Comparison of ENCODE assay signal across 13 cellular contexts in genomic region chr2:236572482-236572881, GRCh38. TPM values are rescaled to one million over a fixed set of nuclear protein-coding genes. Genes with fewer than 3 reads are reported as not detected.
DNase-seq lines count a peak whose midpoint lies in the region; ATAC-seq, FAIRE-seq and TF ChIP-seq lines count a peak whose summit lies in the region.
"Had no signal": no experiment of that assay in that cellular context is flagged by ENCODE, and none has a peak within 500 bp of the region (broad histone marks: within the 10 kb centered on the region; RNA-seq: fewer than 3 reads in every experiment).

No MANE protein-coding gene starts in this region.

- H3K27ac ChIP-seq in heart left ventricle, result peak overlapping the region in 11 of 12 donors; percentile 9 to 98 (median 91)
- H3K27ac ChIP-seq in pancreas, result peak overlapping the region in 2 of 4 donors; percentile 66 to 82

- no peak overlapping the region for H3K4me3 Mint-ChIP-seq in WTC11
- H3K4me3 Mint-ChIP-seq: activated CD8-positive, alpha-beta T cell treated with anti-CD3 and anti-CD28 coated beads, Interleukin-2, amount 10 ng/mL, durations not matched to agents 7 days and 5 days; activated naive CD8-positive, alpha-beta T cell treated with anti-CD3 and anti-CD28 coated beads, Interleukin-2, amount 10 ng/mL, durations not matched to agents 7 days and 5 days; naive thymus-derived CD8-positive, alpha-beta T cell; T-helper 17 cell had no signal

- no peaks in the 10 kb centered on the region for H3K9me3 ChIP-seq in heart left ventricle
- no peaks in the 10 kb centered on the region for H3K9me3 ChIP-seq in pancreas

- H3K36me3 Mint-ChIP-seq in WTC11, result no peaks in the 10 kb centered on the region

- peaks cover 25% of the 10 kb centered on the region for H3K27me3 Mint-ChIP-seq in WTC11 (ENCODE audit: low read depth)
- H3K27me3 Mint-ChIP-seq: activated naive CD8-positive, alpha-beta T cell treated with anti-CD3 and anti-CD28 coated beads, Interleukin-2, amount 10 ng/mL, durations not matched to agents 7 days and 5 days; naive thymus-derived CD8-positive, alpha-beta T cell; T-helper 17 cell had no signal

- no peak for TF ChIP-seq POLR2A in heart left ventricle (IDR thresholded peaks at IDR 0.05)

- peak; percentile 25 for DNase-seq in AG20443 (ENCODE audit: low spot score)
- DNase-seq in WTC11 (ENCODE audit: low spot score), result no peak
- peak in 4 of 5 donors; percentile 66 to 78 (median 73) for DNase-seq in heart left ventricle
- peak in 3 of 6 donors; percentile 41 to 67 (median 58) for DNase-seq in pancreas
- no peak for DNase-seq in NOMO-1 treated with DMSO at 0.1 percent for 48 hours (lab: John Stamatoyannopoulos, UW; ENCODE audit: unreplicated experiment)
- DNase-seq: activated CD8-positive, alpha-beta T cell treated with anti-CD3 and anti-CD28 coated beads, Interleukin-2, amount 10 ng/mL, durations not matched to agents 7 days and 5 days; activated naive CD8-positive, alpha-beta T cell treated with anti-CD3 and anti-CD28 coated beads, Interleukin-2, amount 10 ng/mL, durations not matched to agents 7 days and 5 days; MV-4-11; naive thymus-derived CD8-positive, alpha-beta T cell; T-helper 17 cell had no signal

- POLR2A ChIA-PET in WTC11 (lab: Charles Lee), result no interaction called here

- peaks cover 67% of the 10 kb centered on the region for H3K4me1 Mint-ChIP-seq in WTC11

- CTCF ChIA-PET in WTC11 (lab: Charles Lee), result interaction anchor here (1.1 to 3.0 kb wide), 2 partner anchors 10 to 60 kb away, joined by 4 to 20 read pairs; no protein-coding TSS in a partner anchor

- no peaks in the 10 kb centered on the region for H3K9me3 Mint-ChIP-seq in WTC11
- H3K9me3 Mint-ChIP-seq: activated naive CD8-positive, alpha-beta T cell treated with anti-CD3 and anti-CD28 coated beads, Interleukin-2, amount 10 ng/mL, durations not matched to agents 7 days and 5 days; naive thymus-derived CD8-positive, alpha-beta T cell had no signal

- peaks cover 6 to 83% (median 57%) of the 10 kb centered on the region in 12 donors for H3K4me1 ChIP-seq in heart left ventricle
- H3K4me1 ChIP-seq in pancreas, result peaks cover 0 to 37% (median 14%) of the 10 kb centered on the region in 3 donors

- FAIRE-seq in pancreas (lab: Jason Lieb, UNC), result no peak

- ATAC-seq in WTC11, result peak; percentile 24
- ATAC-seq in heart left ventricle, result peak in 3 of 4 donors; percentile 29 to 52 (median 42)
- ATAC-seq in pancreas, result peak in 3 of 4 donors; percentile 12 to 15 (median 15)
- no peak for ATAC-seq in HG03439 (IDR thresholded peaks at IDR 0.05; ENCODE audit: unreplicated experiment)
- no peak for ATAC-seq in HG02981 (IDR thresholded peaks at IDR 0.05; ENCODE audit: unreplicated experiment)
- ATAC-seq in GM21447 (IDR thresholded peaks at IDR 0.05; ENCODE audit: unreplicated experiment), result no peak
- ATAC-seq: activated CD8-positive, alpha-beta T cell treated with anti-CD3 and anti-CD28 coated beads, Interleukin-2, amount 10 ng/mL, durations not matched to agents 7 days and 5 days; naive thymus-derived CD8-positive, alpha-beta T cell; T-helper 17 cell had no signal

- H3K36me3 ChIP-seq in heart left ventricle, result peaks cover 0 to 7% (median 0%) of the 10 kb centered on the region in 9 donors
- no peaks in the 10 kb centered on the region for H3K36me3 ChIP-seq in pancreas

- H3K4me3 ChIP-seq in heart left ventricle, result peak overlapping the region in 11 of 12 donors; percentile 3 to 80 (median 61)
- peak overlapping the region in 2 of 4 donors; percentile 52 to 53 for H3K4me3 ChIP-seq in pancreas

- H3K27me3 ChIP-seq in heart left ventricle (no peaks in the 10 kb centered on the region), pancreas (no peaks in the 10 kb centered on the region)

- no peak overlapping the region for H3K27ac Mint-ChIP-seq in WTC11
- H3K27ac Mint-ChIP-seq: activated CD8-positive, alpha-beta T cell treated with anti-CD3 and anti-CD28 coated beads, Interleukin-2, amount 10 ng/mL, durations not matched to agents 7 days and 5 days; activated naive CD8-positive, alpha-beta T cell treated with anti-CD3 and anti-CD28 coated beads, Interleukin-2, amount 10 ng/mL, durations not matched to agents 7 days and 5 days; T-helper 17 cell had no signal

- intact Hi-C loops in heart left ventricle (cut with DNase I) (loop anchor here in 8 of 10 donors (5.0 to 10.0 kb wide), 8 partner anchors 92 to 455 kb away; no protein-coding TSS in a partner anchor), pancreas (cut with DNase I) (no loop called here)

- no peak for TF ChIP-seq CTCF in WTC11 (IDR thresholded peaks at IDR 0.05)
- no peak for TF ChIP-seq CTCF in heart left ventricle (IDR thresholded peaks at IDR 0.05)
- TF ChIP-seq CTCF in pancreas (IDR thresholded peaks at IDR 0.05), result no peak

- WGBS in heart left ventricle, 4 donors, result 27 to 29% (median 28%) methylated on average over 8 to 9 of the region's 9 CpGs
- WGBS in pancreas, 2 donors, result 34 to 40% methylated on average over 9 of the region's 9 CpGs

TF ChIP-seq in WTC11, 78 proteins besides CTCF, POLR2A, EP300 and RAD21:
- no peak for TF ChIP-seq CREB1 (CRISPR knock-in tag; IDR thresholded peaks at IDR 0.05)
- TF ChIP-seq ZNF138 (CRISPR knock-in tag; conservative IDR thresholded peaks at IDR 0.05), result no peak
- TF ChIP-seq ATF2 (CRISPR knock-in tag; IDR thresholded peaks at IDR 0.05; ENCODE audit: borderline replicate concordance, low read depth), result no peak
- TF ChIP-seq ZNF396 (CRISPR knock-in tag; IDR thresholded peaks at IDR 0.05; ENCODE audit: borderline replicate concordance), result no peak
- TF ChIP-seq RORB (CRISPR knock-in tag; IDR thresholded peaks at IDR 0.05), result no peak

RNA-seq across cellular contexts. Expression of gene ACKR3, which starts 2.9 kb away (rescaled TPM):
- total RNA-seq in WTC11 (2021), result 0.94 to 1.4 TPM (median 1.3 TPM) in 3 replicates
- 10 to 100 TPM; 15.7 to 56.3 (median 49.4) TPM for total RNA-seq in heart left ventricle
- polyA plus RNA-seq in heart left ventricle, result 10 to 100 TPM; 12.8 to 24.5 TPM
- 10 to 100 TPM in 5 of 6 donors, 1 to 10 TPM in 1; 9.1 to 30.3 (median 15.6) TPM for total RNA-seq in pancreas
- polyA plus RNA-seq in pancreas, result 10 to 100 TPM in 1 of 2 donors, 1 to 10 TPM in 1; 6.2 to 12.6 TPM

Comparison
In these comparisons a context has a peak if more than half of its experiments do, and no peak if none do; other contexts are left out.
1. DNase-seq: peak in AG20443 (single experiment) and heart left ventricle (4 of 5); none in WTC11 (single experiment) and NOMO-1 treated with DMSO at 0.1 percent for 48 hours (single experiment).
2. ATAC-seq: peak in WTC11 (single experiment), heart left ventricle (3 of 4) and pancreas (3 of 4); none in HG03439 (single experiment), HG02981 (single experiment) and GM21447 (single experiment).
3. intact Hi-C loops: an anchor here in heart left ventricle (5.0 to 10.0 kb wide); none called in pancreas.